In genomic region chr5:78504726-78505431, GRCh38 we compare ENCODE assay signal across 9 cellular contexts.
A peak's percentile ranks its signal among the peaks of the same experiment; 100 is the strongest.
DNase-seq lines count a peak whose midpoint lies in the region; ATAC-seq and TF ChIP-seq lines count a peak whose summit lies in the region.
"Had no signal": no experiment of that assay in that cellular context is flagged by ENCODE, and none has a peak within 500 bp of the region (broad histone marks: within the 10 kb centered on the region; RNA-seq: fewer than 3 reads in every experiment).

No MANE protein-coding gene starts in this region.

- POLR2A ChIA-PET in T-cell (lab: Charles Lee) = no interaction called here

- H3K9me3 ChIP-seq in MG63 = no peaks in the 10 kb centered on the region
- H3K9me3 ChIP-seq in stomach = no peaks in the 10 kb centered on the region

- WGBS in stomach, 5 donors = 26 to 42% (median 41%) methylated on average over 10 of the region's 10 CpGs

- intact Hi-C loops in stomach (cut with DNase I; ENCODE audit: low total_unique reads) = no loop called here

- H3K4me3 Mint-ChIP-seq in brain (peak overlapping the region in 4 of 5 experiments; percentile 12 to 60 (median 35)), T-cell (no peak overlapping the region)
- H3K4me3 Mint-ChIP-seq: stimulated activated naive CD8-positive, alpha-beta T cell treated with anti-CD3 and anti-CD28 coated beads, Interleukin-15, Interleukin-2, amounts not matched to agents 100 ng/mL and 50 ng/mL, for 24 hours had no signal

- ATAC-seq in HG03439 (IDR thresholded peaks at IDR 0.05; ENCODE audit: unreplicated experiment) (no peak), T-cell (replicated peaks in 1 of 4) (no peak), GM18505 (IDR thresholded peaks at IDR 0.05; ENCODE audit: unreplicated experiment) (no peak)

- H3K27ac Mint-ChIP-seq in brain (peak overlapping the region; percentile 60 to 96 (median 84)), T-cell (no peak overlapping the region)
- H3K27ac Mint-ChIP-seq: stimulated activated naive CD8-positive, alpha-beta T cell treated with anti-CD3 and anti-CD28 coated beads, Interleukin-15, Interleukin-2, amounts not matched to agents 100 ng/mL and 50 ng/mL, for 24 hours had no signal

- H3K4me3 ChIP-seq in MG63 (no peak overlapping the region), stomach (no peak overlapping the region)

- no peak for TF ChIP-seq EP300 in stomach (IDR thresholded peaks at IDR 0.05)

- H3K27ac ChIP-seq in stomach = peak overlapping the region; percentile 18 to 80 (median 66)

- H3K4me1 Mint-ChIP-seq in brain = peaks cover 98% of the 10 kb centered on the region
- peaks cover 8 to 12% (median 11%) of the 10 kb centered on the region in 3 donors for H3K4me1 Mint-ChIP-seq in T-cell

- TF ChIP-seq POLR2A in stomach (IDR thresholded peaks at IDR 0.05) (no peak), GM18505 (IDR thresholded peaks at IDR 0.05; ENCODE audit: borderline replicate concordance, extremely low read depth, insufficient read depth, insufficient read length) (no peak)

- H3K27me3 Mint-ChIP-seq in brain = peaks cover under 1% of the 10 kb centered on the region
- peaks cover 66 to 70% of the 10 kb centered on the region in 2 donors for H3K27me3 Mint-ChIP-seq in T-cell

- TF ChIP-seq CTCF in brain (conservative IDR thresholded peaks at IDR 0.05) (no peak), stomach (IDR thresholded peaks at IDR 0.05) (no peak)

- H3K36me3 ChIP-seq in MG63 = peaks cover 7% of the 10 kb centered on the region; the same call in 1 of the 2 replicates
- no peaks in the 10 kb centered on the region for H3K36me3 ChIP-seq in stomach

- no peaks in the 10 kb centered on the region for H3K36me3 Mint-ChIP-seq in brain
- no peaks in the 10 kb centered on the region for H3K36me3 Mint-ChIP-seq in T-cell

- CTCF ChIA-PET in T-cell (lab: Charles Lee) = no interaction called here

- H3K4me1 ChIP-seq in stomach = peaks cover 18 to 83% (median 47%) of the 10 kb centered on the region in 4 donors

- H3K9me3 Mint-ChIP-seq in brain = peaks cover 0 to 2% (median 0%) of the 10 kb centered on the region in 5 experiments
- H3K9me3 Mint-ChIP-seq in T-cell = no peaks in the 10 kb centered on the region
- H3K9me3 Mint-ChIP-seq: stimulated activated naive CD8-positive, alpha-beta T cell treated with anti-CD3 and anti-CD28 coated beads, Interleukin-15, Interleukin-2, amounts not matched to agents 100 ng/mL and 50 ng/mL, for 24 hours had no signal

- H3K27me3 ChIP-seq in MG63 (no peaks in the 10 kb centered on the region), stomach (no peaks in the 10 kb centered on the region)

- peak; percentile 89 for DNase-seq in AG08396 (ENCODE audit: low spot score)
- DNase-seq in MG63 = peak; percentile 96
- peak; percentile 99 for DNase-seq in islet precursor cell
- peak; percentile 71 for DNase-seq in stomach
- no peak for DNase-seq in T-cell

Comparison
In these comparisons a context has a peak if more than half of its experiments do, and no peak if none do; other contexts are left out.
1. DNase-seq: peak in AG08396 (single experiment), MG63 (single experiment), islet precursor cell (single experiment) and stomach (single experiment); none in T-cell (0 of 34).
2. H3K27ac Mint-ChIP-seq: peak in brain (5 of 5); none in T-cell (0 of 2).
3. H3K4me3 Mint-ChIP-seq: peak in brain (4 of 5); none in T-cell (0 of 3).